Comparison of ENCODE assay signal across 8 cellular contexts in the genomic region with DNA sequence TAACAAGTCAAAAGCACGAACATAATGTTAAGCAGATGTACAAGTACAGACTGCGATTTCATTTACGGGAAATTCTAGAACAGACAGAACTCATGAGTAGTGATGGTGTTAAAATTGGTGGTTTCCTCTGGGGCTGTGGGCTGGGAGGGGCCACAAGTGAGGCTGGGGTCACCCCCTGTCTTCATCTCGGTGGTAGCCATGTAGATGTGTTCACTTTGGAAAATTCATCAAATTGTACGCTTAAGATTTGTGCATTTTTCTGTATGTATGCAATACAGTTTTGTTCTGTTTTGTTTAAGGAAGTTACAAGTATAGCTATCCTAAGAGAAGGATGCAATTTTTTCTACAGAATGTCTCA.
DNase-seq lines count a peak whose midpoint lies in the region; ATAC-seq and TF ChIP-seq lines count a peak whose summit lies in the region.

No MANE protein-coding gene starts in this region.

- TF ChIP-seq CTCF in MM.1S (IDR thresholded peaks at IDR 0.05; ENCODE audit: low read length) (no peak), epithelial cell of esophagus (IDR thresholded peaks at IDR 0.05; ENCODE audit: insufficient read depth, low read depth, low read length, missing control alignments) (no peak), parathyroid adenoma (IDR thresholded peaks at IDR 0.05) (no peak)

- no peaks in the 10 kb centered on the region for H3K9me2 ChIP-seq in MM.1S (replicated peaks; ENCODE audit: insufficient read depth, low read length)

- no peaks in the 10 kb centered on the region for H3K36me3 ChIP-seq in MM.1S (replicated peaks; ENCODE audit: insufficient read depth, low read length)
- H3K36me3 ChIP-seq in parathyroid adenoma (ENCODE audit: control insufficient read depth, insufficient read depth, low read length): no peaks in the 10 kb centered on the region

- H3K4me1 ChIP-seq in MM.1S (ENCODE audit: low read length) (0 out of 2 replicates have a peak, but pooled peaks cover 7% of the 10 kb centered on the region), parathyroid adenoma (peaks cover 4% of the 10 kb centered on the region)

- no peaks in the 10 kb centered on the region for H3K27me3 ChIP-seq in MM.1S (replicated peaks; ENCODE audit: insufficient read depth, low read length)
- no peaks in the 10 kb centered on the region for H3K27me3 ChIP-seq in parathyroid adenoma (ENCODE audit: control insufficient read depth, insufficient read depth, low read length)

- H4K20me1 ChIP-seq in MM.1S (ENCODE audit: insufficient read depth, low read length): no peaks in the 10 kb centered on the region

- no peak for TF ChIP-seq POLR2A in GM18505 (IDR thresholded peaks at IDR 0.05; ENCODE audit: borderline replicate concordance, extremely low read depth, insufficient read depth, insufficient read length)

- peak overlapping the region; percentile 96 for H3K4me3 ChIP-seq in MM.1S (ENCODE audit: low read length)
- peak overlapping the region; percentile 98 for H3K4me3 ChIP-seq in epithelial cell of esophagus (ENCODE audit: low read length)
- H3K4me3 ChIP-seq in parathyroid adenoma (ENCODE audit: low read depth, low read length): peak overlapping the region; percentile 87

- DNase-seq in MM.1S (no peak), epithelial cell of esophagus (ENCODE audit: low read depth) (no peak), UCSD-AML1 (lab: John Stamatoyannopoulos, UW; ENCODE audit: unreplicated experiment) (no peak), AG08395 (ENCODE audit: low spot score) (no peak)

- ATAC-seq in GM18505 (IDR thresholded peaks at IDR 0.05; ENCODE audit: unreplicated experiment) (peak; percentile 12), HG03521 (IDR thresholded peaks at IDR 0.05; ENCODE audit: unreplicated experiment) (no peak), GM21526 (IDR thresholded peaks at IDR 0.05; ENCODE audit: low FRiP score, unreplicated experiment) (no peak)

- peak overlapping the region; percentile 95 for H2AFZ ChIP-seq in MM.1S (ENCODE audit: low read length)
- H2AFZ ChIP-seq in parathyroid adenoma: peak overlapping the region; percentile 97

- no peaks in the 10 kb centered on the region for H3F3A ChIP-seq in MM.1S (ENCODE audit: insufficient read depth, low read length)

- H3K4me2 ChIP-seq in MM.1S (ENCODE audit: low read depth, low read length) (peak overlapping the region; percentile 90), parathyroid adenoma (ENCODE audit: low read length) (peak overlapping the region; percentile 66)

- peak overlapping the region; percentile 34; the same call in 1 of the 2 replicates for H3K9ac ChIP-seq in MM.1S (ENCODE audit: low read length)
- peak overlapping the region; percentile 4 for H3K9ac ChIP-seq in parathyroid adenoma

- H3K9me3 ChIP-seq in MM.1S (replicated peaks; ENCODE audit: insufficient read depth, low read length) (no peaks in the 10 kb centered on the region), parathyroid adenoma (ENCODE audit: control insufficient read depth, low read length) (no peaks in the 10 kb centered on the region)

- H3K27ac ChIP-seq in MM.1S (ENCODE audit: low read length) (peak overlapping the region; percentile 6; the same call in 1 of the 2 replicates), parathyroid adenoma (peak overlapping the region; percentile 83)

- peaks cover 31% of the 10 kb centered on the region for H3K79me2 ChIP-seq in MM.1S (ENCODE audit: low read length)
- H3K79me2 ChIP-seq in parathyroid adenoma: no peaks in the 10 kb centered on the region
